21 cellular contexts compared by ENCODE assay signal in genomic region chr7:53110425-53110824, GRCh38.
"Had no signal": no experiment of that assay in that cellular context is flagged by ENCODE, and none has a peak within 500 bp of the region (broad histone marks: within the 10 kb centered on the region; RNA-seq: fewer than 3 reads in every experiment).

No MANE protein-coding gene starts in this region.

- H3K36me3 Mint-ChIP-seq: activated naive CD4-positive, alpha-beta T cell treated with anti-CD3 and anti-CD28 coated beads, Interleukin-2, amount 50 U/mL, for 72 hours; mesothelial cell of epicardium; natural killer cell; WTC11 had no signal

- H3K27ac Mint-ChIP-seq: activated naive CD4-positive, alpha-beta T cell treated with anti-CD3 and anti-CD28 coated beads, Interleukin-2, amount 50 U/mL, for 72 hours; activated T-cell treated with anti-CD3 and anti-CD28 coated beads, Interleukin-2, amount 50 U/mL, for 24 hours; activated T-helper 17 cell treated with anti-CD3 and anti-CD28 coated beads, Interleukin-2, amount 50 U/mL, for 72 hours; mesothelial cell of epicardium; natural killer cell; progenitor cell of endocrine pancreas; stimulated activated naive CD8-positive, alpha-beta T cell treated with anti-CD3 and anti-CD28 coated beads, Interleukin-15, amount 100 ng/mL, for 72 hours; WTC11 had no signal

- H3K4me1 ChIP-seq: tibial artery had no signal

- H3K4me3 Mint-ChIP-seq: activated T-cell treated with anti-CD3 and anti-CD28 coated beads, Interleukin-2, amount 50 U/mL, for 24 hours; activated T-helper 17 cell treated with anti-CD3 and anti-CD28 coated beads, Interleukin-2, amount 50 U/mL, for 72 hours; central memory CD8-positive, alpha-beta T cell; mesothelial cell of epicardium; natural killer cell; stimulated activated naive CD8-positive, alpha-beta T cell treated with anti-CD3 and anti-CD28 coated beads, Interleukin-15, amount 100 ng/mL, for 72 hours; WTC11 had no signal

- H3K4me3 ChIP-seq: hepatocyte, tibial artery had no signal

- H3K27me3 ChIP-seq: hepatocyte, tibial artery had no signal

- H3K4me1 Mint-ChIP-seq: activated T-helper 17 cell treated with anti-CD3 and anti-CD28 coated beads, Interleukin-2, amount 50 U/mL, for 72 hours; central memory CD8-positive, alpha-beta T cell; mesothelial cell of epicardium; natural killer cell; stimulated activated naive CD8-positive, alpha-beta T cell treated with anti-CD3 and anti-CD28 coated beads, Interleukin-15, amount 100 ng/mL, for 72 hours had no signal

- H3K9me3 ChIP-seq: tibial artery had no signal

- DNase-seq: activated CD4-positive, alpha-beta T cell treated with anti-CD3 and anti-CD28 coated beads, Interleukin-2, amount 50 U/mL, for 4 hours; activated CD8-positive, alpha-beta memory T cell treated with anti-CD3 and anti-CD28 coated beads for 24 hours; activated CD8-positive, alpha-beta memory T cell treated with anti-CD3 and anti-CD28 coated beads, Interleukin-2, amount 50 U/mL, for 4 hours; activated T-cell treated with anti-CD3 and anti-CD28 coated beads, Interleukin-2, amount 50 U/mL, for 24 hours; aorta; effector memory CD4-positive, alpha-beta T cell; glutamatergic neuron; left ventricle myocardium superior; mammary epithelial cell; natural killer cell; stimulated activated naive CD8-positive, alpha-beta T cell treated with anti-CD3 and anti-CD28 coated beads, Interleukin-15, amount 100 ng/mL, for 72 hours; T-helper 9 cell; tibial artery had no signal

- H3K36me3 ChIP-seq: tibial artery had no signal

- ATAC-seq: activated naive CD4-positive, alpha-beta T cell treated with anti-CD3 and anti-CD28 coated beads, Interleukin-2, amount 50 U/mL, for 72 hours; activated T-helper 17 cell treated with anti-CD3 and anti-CD28 coated beads, Interleukin-2, amount 50 U/mL, for 72 hours; esophagus mucosa; natural killer cell; stimulated activated naive CD8-positive, alpha-beta T cell treated with anti-CD3 and anti-CD28 coated beads, Interleukin-15, amount 100 ng/mL, for 72 hours; WTC11 had no signal

- H3K27ac ChIP-seq: hepatocyte, tibial artery had no signal

- H3K27me3 Mint-ChIP-seq: activated T-cell treated with anti-CD3 and anti-CD28 coated beads, Interleukin-2, amount 50 U/mL, for 24 hours; activated T-helper 17 cell treated with anti-CD3 and anti-CD28 coated beads, Interleukin-2, amount 50 U/mL, for 72 hours; central memory CD8-positive, alpha-beta T cell; progenitor cell of endocrine pancreas; stimulated activated naive CD8-positive, alpha-beta T cell treated with anti-CD3 and anti-CD28 coated beads, Interleukin-15, amount 100 ng/mL, for 72 hours had no signal

- H3K9me3 Mint-ChIP-seq: mesothelial cell of epicardium, WTC11 had no signal
